Comparison of ENCODE assay signal across 10 cellular contexts in genomic region chr12:26471560-26471959, GRCh38.
DNase-seq lines count a peak whose midpoint lies in the region; ATAC-seq and FAIRE-seq lines count a peak whose summit lies in the region.
"Had no signal": no experiment of that assay in that cellular context is flagged by ENCODE, and none has a peak within 500 bp of the region (broad histone marks: within the 10 kb centered on the region; RNA-seq: fewer than 3 reads in every experiment).

No MANE protein-coding gene starts in this region.

- peaks cover 32 to 45% (median 32%) of the 10 kb centered on the region in 3 donors for H3K4me1 Mint-ChIP-seq in naive B cell
- H3K4me1 Mint-ChIP-seq: activated naive CD4-positive, alpha-beta T cell treated with anti-CD3 and anti-CD28 coated beads, Interleukin-2, amount 50 U/mL, for 24 hours had no signal

- H3K36me3 Mint-ChIP-seq in naive B cell: peaks cover 6 to 7% of the 10 kb centered on the region in 2 donors

- H3K27ac Mint-ChIP-seq in naive B cell: peak overlapping the region in 4 of 6 donors; percentile 12 to 69 (median 52)
- H3K27ac Mint-ChIP-seq: activated naive CD4-positive, alpha-beta T cell treated with anti-CD3 and anti-CD28 coated beads, Interleukin-2, amount 50 U/mL, for 24 hours had no signal

- H3K27me3 Mint-ChIP-seq in naive B cell: no peaks in the 10 kb centered on the region
- H3K27me3 Mint-ChIP-seq: activated naive CD4-positive, alpha-beta T cell treated with anti-CD3 and anti-CD28 coated beads, Interleukin-2, amount 50 U/mL, for 24 hours had no signal

- peak; percentile 79 for ATAC-seq in HG03108 (IDR thresholded peaks at IDR 0.05; ENCODE audit: unreplicated experiment)
- peak; percentile 79 to 81 for ATAC-seq in naive B cell (ENCODE audit: low read depth in 2 of 2)

- FAIRE-seq in GM19239 (lab: Jason Lieb, UNC): peak; percentile 97
- FAIRE-seq: pancreas had no signal

- peak overlapping the region in 5 of 8 donors; percentile 10 to 39 (median 20) for H3K4me3 Mint-ChIP-seq in naive B cell
- H3K4me3 Mint-ChIP-seq: activated naive CD4-positive, alpha-beta T cell treated with anti-CD3 and anti-CD28 coated beads, Interleukin-2, amount 50 U/mL, for 24 hours had no signal

- H3K9me3 Mint-ChIP-seq in naive B cell: no peaks in the 10 kb centered on the region
- H3K9me3 Mint-ChIP-seq: activated naive CD4-positive, alpha-beta T cell treated with anti-CD3 and anti-CD28 coated beads, Interleukin-2, amount 50 U/mL, for 24 hours had no signal

- peak; percentile 73 for DNase-seq in Ammon's horn (ENCODE audit: low spot score)
- peak; percentile 36 for DNase-seq in GM19239 (ENCODE audit: insufficient read length, low spot score)
- peak; percentile 34 for DNase-seq in UCSD-AML1 (lab: John Stamatoyannopoulos, UW; ENCODE audit: unreplicated experiment)
- DNase-seq in naive B cell: peak; percentile 64
- DNase-seq in HuH-7 (ENCODE audit: low spot score): no peak
- no peak for DNase-seq in activated CD4-positive, CD25-positive, alpha-beta regulatory T cell (lab: John Stamatoyannopoulos, UW)
- no peak for DNase-seq in NCI-H446 (lab: John Stamatoyannopoulos, UW)

Comparison
In these comparisons a context has a peak if more than half of its experiments do, and no peak if none do; other contexts are left out.
1. DNase-seq: peak in Ammon's horn (single experiment), GM19239 (single experiment), UCSD-AML1 (single experiment) and naive B cell (single experiment); none in HuH-7 (single experiment), activated CD4-positive, CD25-positive, alpha-beta regulatory T cell (0 of 4) and NCI-H446 (0 of 2).